ENCODE assay signal across 21 cellular contexts in the genomic region with DNA sequence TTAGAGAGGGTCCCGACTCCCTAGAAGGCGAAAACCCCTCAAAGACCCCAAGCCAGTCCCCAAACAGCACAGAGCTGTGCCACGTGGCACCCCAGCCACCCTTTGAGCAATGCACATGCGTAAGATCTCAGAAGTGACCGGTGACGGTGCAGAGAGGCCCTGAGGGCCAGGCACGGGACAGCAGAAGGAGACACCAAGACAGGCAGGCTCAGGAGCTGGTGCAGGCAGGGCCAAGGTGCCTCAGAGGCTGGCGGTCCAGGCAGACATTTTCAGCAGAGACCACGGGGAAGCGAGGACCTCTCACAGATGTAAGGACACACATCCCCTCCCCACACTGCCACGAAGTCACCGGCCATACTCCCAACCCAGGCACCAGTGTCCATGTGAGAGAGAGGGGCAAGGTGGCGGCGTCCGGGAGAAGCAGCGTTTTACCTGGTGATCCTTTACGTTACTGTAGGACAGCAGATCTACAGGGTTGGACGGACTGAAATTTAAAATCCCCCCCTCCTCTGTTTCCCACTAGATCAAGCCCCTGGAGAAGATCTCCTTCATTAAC. TPM values are rescaled to one million over a fixed set of nuclear protein-coding genes. Genes with fewer than 3 reads are reported as not detected.
"Had no signal": no experiment of that assay in that cellular context is flagged by ENCODE, and none has a peak within 500 bp of the region (broad histone marks: within the 10 kb centered on the region; RNA-seq: fewer than 3 reads in every experiment).

No MANE protein-coding gene starts in this region.

- ATAC-seq: left ventricle myocardium superior; naive thymus-derived CD4-positive, alpha-beta T cell; stimulated activated effector memory CD8-positive, alpha-beta T cell treated with anti-CD3 and anti-CD28 coated beads, Interleukin-12 subunit alpha, Interleukin-12 subunit beta, amount 100 ng/mL, for 72 hours had no signal

- H3K27ac Mint-ChIP-seq: activated naive CD8-positive, alpha-beta T cell treated with anti-CD3 and anti-CD28 coated beads, Interleukin-2, amount 10 ng/mL, durations not matched to agents 7 days and 5 days; memory B cell; neural progenitor cell; stimulated activated effector memory CD8-positive, alpha-beta T cell treated with anti-CD3 and anti-CD28 coated beads, Interleukin-12 subunit alpha, Interleukin-12 subunit beta, amount 100 ng/mL, for 72 hours; T-helper 1 cell treated with Interleukin-12 subunit alpha and Interleukin-12 subunit beta and Interleukin-4 antibody, amounts not matched to agents 30 μg/mL and 1 μg/mL, for 36 hours had no signal

- H3K27ac ChIP-seq: neural progenitor cell, ovary, tibial nerve had no signal

- H3K27me3 Mint-ChIP-seq: memory B cell had no signal

- H3K4me2 ChIP-seq: neural progenitor cell had no signal

- H3K9me3 ChIP-seq: ovary, sigmoid colon had no signal

- DNase-seq: activated CD4-positive, CD25-positive, alpha-beta regulatory T cell treated with anti-CD3 and anti-CD28 coated beads, Interleukin-2, amount 50 U/mL, for 72 hours; activated naive CD8-positive, alpha-beta T cell treated with anti-CD3 and anti-CD28 coated beads, Interleukin-2, amount 10 ng/mL, durations not matched to agents 7 days and 5 days; activated T-cell treated with anti-CD3 and anti-CD28 coated beads for 4 hours; amygdala; left ventricle myocardium superior; naive thymus-derived CD4-positive, alpha-beta T cell; sigmoid colon; stimulated activated CD4-positive, alpha-beta T cell treated with anti-CD3 and anti-CD28 coated beads, Interleukin-4, amount 100 ng/mL, for 24 hours had no signal

- H3K4me3 ChIP-seq: coronary artery, neural progenitor cell, ovary, sigmoid colon, tibial nerve had no signal

- H3K27me3 ChIP-seq: ovary, sigmoid colon, tibial nerve had no signal

- H3K9me3 Mint-ChIP-seq: activated naive CD8-positive, alpha-beta T cell treated with anti-CD3 and anti-CD28 coated beads, Interleukin-2, amount 10 ng/mL, durations not matched to agents 7 days and 5 days; central memory CD8-positive, alpha-beta T cell; memory B cell; naive thymus-derived CD4-positive, alpha-beta T cell; stimulated activated effector memory CD8-positive, alpha-beta T cell treated with anti-CD3 and anti-CD28 coated beads, Interleukin-12 subunit alpha, Interleukin-12 subunit beta, amount 100 ng/mL, for 72 hours; T-helper 1 cell treated with Interleukin-12 subunit alpha and Interleukin-12 subunit beta and Interleukin-4 antibody, amounts not matched to agents 30 μg/mL and 1 μg/mL, for 36 hours had no signal

- H3K4me3 Mint-ChIP-seq: activated naive CD8-positive, alpha-beta T cell treated with anti-CD3 and anti-CD28 coated beads, Interleukin-2, amount 10 ng/mL, durations not matched to agents 7 days and 5 days; brain; central memory CD8-positive, alpha-beta T cell; memory B cell; neural progenitor cell; stimulated activated effector memory CD8-positive, alpha-beta T cell treated with anti-CD3 and anti-CD28 coated beads, Interleukin-12 subunit alpha, Interleukin-12 subunit beta, amount 100 ng/mL, for 72 hours; T-helper 1 cell treated with Interleukin-12 subunit alpha and Interleukin-12 subunit beta and Interleukin-4 antibody, amounts not matched to agents 30 μg/mL and 1 μg/mL, for 36 hours had no signal

- H2AFZ ChIP-seq: neural progenitor cell had no signal

- H3K36me3 ChIP-seq: neural progenitor cell, ovary, sigmoid colon, tibial nerve had no signal

- H3K36me3 Mint-ChIP-seq: activated naive CD8-positive, alpha-beta T cell treated with anti-CD3 and anti-CD28 coated beads, Interleukin-2, amount 10 ng/mL, durations not matched to agents 7 days and 5 days; brain; memory B cell; naive thymus-derived CD4-positive, alpha-beta T cell; neural progenitor cell; stimulated activated effector memory CD8-positive, alpha-beta T cell treated with anti-CD3 and anti-CD28 coated beads, Interleukin-12 subunit alpha, Interleukin-12 subunit beta, amount 100 ng/mL, for 72 hours had no signal

- H3K9ac ChIP-seq: neural progenitor cell had no signal

RNA-seq across cellular contexts. Expression of gene RAB17, which starts 2.0 kb away (rescaled TPM):
- total RNA-seq: activated naive CD8-positive, alpha-beta T cell treated with anti-CD3 and anti-CD28 coated beads, Interleukin-2, amount 10 ng/mL, durations not matched to agents 7 days and 5 days; naive thymus-derived CD4-positive, alpha-beta T cell had no signal
- polyA plus RNA-seq: naive thymus-derived CD4-positive, alpha-beta T cell had no signal

RNA-seq across cellular contexts. Expression of gene PRLH, which starts 26.1 kb away (rescaled TPM):
- total RNA-seq: activated naive CD8-positive, alpha-beta T cell treated with anti-CD3 and anti-CD28 coated beads, Interleukin-2, amount 10 ng/mL, durations not matched to agents 7 days and 5 days; frontal cortex; kidney epithelial cell; left ventricle myocardium superior; mucosa of gallbladder; naive thymus-derived CD4-positive, alpha-beta T cell; ovary; sigmoid colon; tibial nerve had no signal
- polyA plus RNA-seq: esophagus; naive thymus-derived CD4-positive, alpha-beta T cell; ovary; sigmoid colon had no signal
